ENCODE assay signal across 24 cellular contexts in the genomic region with DNA sequence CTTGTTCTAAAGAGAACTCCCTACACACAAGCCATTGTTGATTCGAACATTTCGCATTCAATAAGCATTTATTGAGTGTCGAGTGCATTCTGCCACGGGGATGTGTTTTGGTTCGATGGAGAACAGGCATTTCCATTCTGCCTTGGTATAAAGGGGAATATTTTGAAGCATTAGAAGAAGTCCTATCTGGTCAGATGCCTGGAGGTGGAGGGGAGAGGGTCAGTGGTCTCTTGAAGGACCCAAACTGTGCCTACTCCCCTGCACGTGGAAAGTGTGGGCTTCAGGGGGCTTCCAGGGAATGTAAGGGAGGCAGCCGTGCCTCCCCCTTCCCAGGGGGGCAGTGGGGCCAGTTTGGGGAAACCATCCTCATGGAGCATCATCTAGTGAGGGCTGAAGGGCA. TPM values are rescaled to one million over a fixed set of nuclear protein-coding genes. Genes with fewer than 3 reads are reported as not detected.
"Had no signal": no experiment of that assay in that cellular context is flagged by ENCODE, and none has a peak within 500 bp of the region (broad histone marks: within the 10 kb centered on the region; RNA-seq: fewer than 3 reads in every experiment).

No MANE protein-coding gene starts in this region.

- H3K36me3 ChIP-seq: left ventricle myocardium inferior, right atrium auricular region, right lobe of liver, stomach, suprapubic skin, tibial nerve, uterus had no signal

- ATAC-seq: natural killer cell; right lobe of liver; stimulated activated naive B cell treated with anti-CD40 and anti-IgM and Interleukin-4, amounts not matched to agents 10 μg/mL and 1 μg/mL and 100 μg/mL, for 72 hours; stimulated activated naive CD8-positive, alpha-beta T cell treated with anti-CD3 and anti-CD28 coated beads, Interleukin-15, Interleukin-2, amounts not matched to agents 100 U/mL and 50 U/mL, for 24 hours had no signal

- H3K4me1 ChIP-seq: left ventricle myocardium inferior, parathyroid adenoma, right atrium auricular region, right lobe of liver, uterus had no signal

- H3K9me3 ChIP-seq: left ventricle myocardium inferior, right atrium auricular region, right lobe of liver, stomach, suprapubic skin, uterus had no signal

- H3K4me3 ChIP-seq: left ventricle myocardium inferior, lung, right atrium auricular region, right lobe of liver, smooth muscle cell, stomach, suprapubic skin, tibial nerve, uterus had no signal

- DNase-seq: head of caudate nucleus; hypothalamus; immature natural killer cell; kidney; left ventricle myocardium inferior; mesendoderm; naive B cell; natural killer cell; nucleus accumbens; right lobe of liver; stimulated activated CD4-positive, alpha-beta T cell treated with anti-CD3 and anti-CD28 coated beads, Interleukin-1b, Interleukin-23, amount 100 ng/mL, for 48 hours; stimulated activated CD4-positive, alpha-beta T cell treated with anti-CD3 and anti-CD28 coated beads, Interleukin-4, amount 100 ng/mL, for 1 hour; stimulated activated naive B cell treated with anti-CD40 and anti-IgM and Interleukin-4, amounts not matched to agents 10 μg/mL and 1 μg/mL and 100 μg/mL, for 72 hours; stimulated activated naive CD8-positive, alpha-beta T cell treated with anti-CD3 and anti-CD28 coated beads, Interleukin-15, Interleukin-2, amounts not matched to agents 100 U/mL and 50 U/mL, for 24 hours; stomach; uterus had no signal

- FAIRE-seq: islet of Langerhans, kidney had no signal

- H3K27ac ChIP-seq: left ventricle myocardium inferior, parathyroid adenoma, right atrium auricular region, right lobe of liver, stomach, suprapubic skin, tibial nerve, uterus had no signal

- H3K27me3 ChIP-seq: right lobe of liver had no signal

RNA-seq across cellular contexts. Expression of gene AJAP1, which starts 8.3 kb away (rescaled TPM):
- total RNA-seq: natural killer cell, pulmonary artery endothelial cell had no signal
- polyA plus RNA-seq: immature natural killer cell had no signal
